28 cellular contexts compared by ENCODE assay signal in genomic region chr6:56916849-56917551, GRCh38. TPM values are rescaled to one million over a fixed set of nuclear protein-coding genes. Genes with fewer than 3 reads are reported as not detected.
DNase-seq lines count a peak whose midpoint lies in the region; ATAC-seq, FAIRE-seq and TF ChIP-seq lines count a peak whose summit lies in the region.
"Had no signal": no experiment of that assay in that cellular context is flagged by ENCODE, and none has a peak within 500 bp of the region (broad histone marks: within the 10 kb centered on the region; RNA-seq: fewer than 3 reads in every experiment).

No MANE protein-coding gene starts in this region.

- H3K9me3 Mint-ChIP-seq in CD4-positive, alpha-beta T cell: no peaks in the 10 kb centered on the region
- H3K9me3 Mint-ChIP-seq: activated T-helper 1 cell treated with anti-CD3 and anti-CD28 coated beads, Interleukin-12 subunit alpha, Interleukin-12 subunit beta, Interleukin-2, Interleukin-4 antibody, amounts not matched to agents 30 ng/mL and 10 ng/mL and 1 ng/mL, durations not matched to agents 14 hours and 24 hours and 36 hours; natural killer cell had no signal

- H3K27me3 ChIP-seq in MM.1S (replicated peaks; ENCODE audit: insufficient read depth, low read length): no peaks in the 10 kb centered on the region
- peaks cover 6% of the 10 kb centered on the region for H3K27me3 ChIP-seq in CD4-positive, alpha-beta T cell (ENCODE audit: control insufficient read depth, insufficient read depth, low read length)
- no peaks in the 10 kb centered on the region for H3K27me3 ChIP-seq in testis
- H3K27me3 ChIP-seq: cardiac muscle cell, colonic mucosa, left lung had no signal

- no peak for TF ChIP-seq POLR2A in GM12891 (IDR thresholded peaks at IDR 0.05; ENCODE audit: low read depth, low read length)
- no peak for TF ChIP-seq POLR2A in testis (IDR thresholded peaks at IDR 0.05)

- no peak overlapping the region for H3K9ac ChIP-seq in MM.1S (ENCODE audit: low read length)

- H3K27me3 Mint-ChIP-seq in CD4-positive, alpha-beta T cell: peaks cover 28% of the 10 kb centered on the region

- H3K27ac ChIP-seq in MM.1S (ENCODE audit: low read length) (no peak overlapping the region), testis (no peak overlapping the region)
- H3K27ac ChIP-seq in CD4-positive, alpha-beta T cell (ENCODE audit: low read depth, low read length): no peak overlapping the region
- H3K27ac ChIP-seq: cardiac muscle cell, colonic mucosa, epithelial cell of prostate, left lung had no signal

- no peak overlapping the region for H3K27ac Mint-ChIP-seq in CD4-positive, alpha-beta T cell
- H3K27ac Mint-ChIP-seq: activated T-helper 1 cell treated with anti-CD3 and anti-CD28 coated beads, Interleukin-12 subunit alpha, Interleukin-12 subunit beta, Interleukin-2, Interleukin-4 antibody, amounts not matched to agents 30 ng/mL and 10 ng/mL and 1 ng/mL, durations not matched to agents 14 hours and 24 hours and 36 hours; natural killer cell had no signal

- no peaks in the 10 kb centered on the region for H3K4me1 Mint-ChIP-seq in CD4-positive, alpha-beta T cell (ENCODE audit: low read depth)
- H3K4me1 Mint-ChIP-seq: natural killer cell had no signal

- H3K9me2 ChIP-seq in MM.1S (replicated peaks; ENCODE audit: insufficient read depth, low read length): no peaks in the 10 kb centered on the region

- H3K4me2 ChIP-seq in MM.1S (ENCODE audit: low read depth, low read length): no peak overlapping the region

- TF ChIP-seq CTCF in GM13976 (IDR thresholded peaks at IDR 0.05; ENCODE audit: borderline replicate concordance, control extremely low read depth, extremely low read depth, insufficient read depth, missing control alignments) (no peak), MM.1S (IDR thresholded peaks at IDR 0.05; ENCODE audit: low read length) (no peak), astrocyte of the spinal cord (IDR thresholded peaks at IDR 0.05; ENCODE audit: low read depth, low read length) (no peak), testis (IDR thresholded peaks at IDR 0.05) (no peak)
- TF ChIP-seq CTCF in CD4-positive, alpha-beta T cell (IDR thresholded peaks at IDR 0.05): no peak

- FAIRE-seq in GM12891 (lab: Jason Lieb, UNC): no peak
- FAIRE-seq: HTR-8/SVneo, islet of Langerhans had no signal

- no peaks in the 10 kb centered on the region for H3K79me2 ChIP-seq in MM.1S (ENCODE audit: low read length)

- no peaks in the 10 kb centered on the region for H3K36me3 Mint-ChIP-seq in CD4-positive, alpha-beta T cell (ENCODE audit: low read depth)
- H3K36me3 Mint-ChIP-seq: natural killer cell had no signal

- H3K9me3 ChIP-seq in MM.1S (replicated peaks; ENCODE audit: insufficient read depth, low read length): no peaks in the 10 kb centered on the region
- H3K9me3 ChIP-seq in CD4-positive, alpha-beta T cell (ENCODE audit: control insufficient read depth, low read length): no peaks in the 10 kb centered on the region
- H3K9me3 ChIP-seq in testis: no peaks in the 10 kb centered on the region
- H3K9me3 ChIP-seq: colonic mucosa, left lung had no signal

- no peak overlapping the region for H2AFZ ChIP-seq in MM.1S (ENCODE audit: low read length)

- no peak overlapping the region for H3K4me3 Mint-ChIP-seq in CD4-positive, alpha-beta T cell
- H3K4me3 Mint-ChIP-seq: activated T-helper 1 cell treated with anti-CD3 and anti-CD28 coated beads, Interleukin-12 subunit alpha, Interleukin-12 subunit beta, Interleukin-2, Interleukin-4 antibody, amounts not matched to agents 30 ng/mL and 10 ng/mL and 1 ng/mL, durations not matched to agents 14 hours and 24 hours and 36 hours; natural killer cell had no signal

- H3K36me3 ChIP-seq in MM.1S (replicated peaks; ENCODE audit: insufficient read depth, low read length): no peaks in the 10 kb centered on the region
- H3K36me3 ChIP-seq in testis (ENCODE audit: low read depth, missing control alignments): no peaks in the 10 kb centered on the region
- H3K36me3 ChIP-seq: cardiac muscle cell, colonic mucosa, left lung had no signal

- POLR2A ChIA-PET in CD4-positive, alpha-beta T cell (lab: Charles Lee): no interaction called here

- peaks cover 5% of the 10 kb centered on the region; the same call in 1 of the 2 replicates for H3F3A ChIP-seq in MM.1S (ENCODE audit: insufficient read depth, low read length)

- H4K20me1 ChIP-seq in MM.1S (ENCODE audit: insufficient read depth, low read length): 0 out of 2 replicates have a peak, but pooled peaks cover 3% of the 10 kb centered on the region

- in situ Hi-C loops in GM13976 (cut with MboI; ENCODE audit: low sequenced_read_pairs, unreplicated experiment): loop anchor here (25.0 kb wide), 1 partner anchor 95 kb away; no protein-coding TSS in a partner anchor
- in situ Hi-C loops in astrocyte of the spinal cord (cut with HindIII; ENCODE audit: low sequenced_read_pairs): no loop called here

- H3K4me1 ChIP-seq in MM.1S (ENCODE audit: low read length) (peaks cover 8% of the 10 kb centered on the region), testis (no peaks in the 10 kb centered on the region)
- H3K4me1 ChIP-seq: colonic mucosa, left lung had no signal

- no peak for ATAC-seq in GM18519 (IDR thresholded peaks at IDR 0.05; ENCODE audit: low FRiP score, unreplicated experiment)
- no peak for ATAC-seq in CD4-positive, alpha-beta T cell (ENCODE audit: poor library complexity)
- ATAC-seq: left lung had no signal

- H3K4me3 ChIP-seq in MM.1S (ENCODE audit: low read length): no peak overlapping the region
- H3K4me3 ChIP-seq in astrocyte of the spinal cord (ENCODE audit: low read depth, low read length): no peak overlapping the region
- no peak overlapping the region for H3K4me3 ChIP-seq in testis
- H3K4me3 ChIP-seq: cardiac muscle cell, colonic mucosa, left lung had no signal

- WGBS in testis, 2 donors: 61 to 83% methylated on average over 2 of the region's 2 CpGs

- CTCF ChIA-PET in CD4-positive, alpha-beta T cell (lab: Charles Lee): interaction anchor here (0.6 kb wide), 1 partner anchor 22 kb away, joined by 3 read pairs; no protein-coding TSS in a partner anchor

- DNase-seq in GM12891 (ENCODE audit: insufficient read length, low spot score) (no peak), GM13976 (ENCODE audit: low spot score) (peak; percentile 17), MM.1S (peak; percentile 12), astrocyte of the spinal cord (ENCODE audit: low read depth, low spot score) (peak; percentile 36), testis (no peak)
- DNase-seq in activated effector memory CD4-positive, alpha-beta T cell treated with Interleukin-2 at 50 U/mL for 16 hours: no peak
- no peak for DNase-seq in CD4-positive, alpha-beta T cell
- DNase-seq: activated CD4-positive, alpha-beta T cell treated with anti-CD3 and anti-CD28 coated beads, Interleukin-2, amount 50 U/mL, for 1 hour; activated naive CD4-positive, alpha-beta T cell treated with anti-CD3 and anti-CD28 coated beads, Interleukin-2, amount 50 U/mL, for 16 hours; amniotic stem cell; colonic mucosa; effector CD8-positive, alpha-beta T cell; glutamatergic neuron; H7; KBM-7; left lung; natural killer cell; NCI-H187 treated with DMSO at 0.1 percent for 48 hours; NCI-H446 treated with DMSO at 0.1 percent for 48 hours; SHP77 treated with DMSO at 0.1 percent for 48 hours; stimulated activated naive CD4-positive, alpha-beta T cell treated with Interleukin-2 at 50 U/mL for 16 hours; T1000 had no signal

- intact Hi-C loops in CD4-positive, alpha-beta T cell (cut with DNase I, micrococcal nuclease): no loop called here
- intact Hi-C loops in testis (cut with DNase I; ENCODE audit: low total_unique reads): no loop called here

TF ChIP-seq in GM12891, 5 proteins besides CTCF, POLR2A, EP300 and RAD21:
- TF ChIP-seq POLR2AphosphoS5 (IDR thresholded peaks at IDR 0.05; ENCODE audit: low read depth, low read length) (no peak), POU2F2 (IDR thresholded peaks at IDR 0.05; ENCODE audit: low read depth, low read length) (no peak), SPI1 (IDR thresholded peaks at IDR 0.05; ENCODE audit: low read depth, low read length) (peak; percentile 42; the same call in 1 of the 2 replicates)

RNA-seq across cellular contexts. Expression of gene BEND6, which starts 37.9 kb away (rescaled TPM):
- 0.30 TPM for polyA plus RNA-seq in GM12891 (2012; ENCODE audit: low read depth, missing spikeins)
- not detected for total RNA-seq in CD4-positive, alpha-beta T cell
- 1 to 10 TPM; 1.0 to 1.4 TPM for total RNA-seq in testis
- polyA plus RNA-seq in testis (ENCODE audit: insufficient read depth, low read depth, low replicate concordance): 0.87 TPM
- total RNA-seq: activated T-helper 1 cell treated with anti-CD3 and anti-CD28 coated beads, Interleukin-12 subunit alpha, Interleukin-12 subunit beta, Interleukin-2, Interleukin-4 antibody, amounts not matched to agents 30 ng/mL and 10 ng/mL and 1 ng/mL, durations not matched to agents 14 hours and 24 hours and 36 hours; natural killer cell had no signal

Comparison
In these comparisons a context has a peak if more than half of its experiments do, and no peak if none do; other contexts are left out.
1. DNase-seq: peak in GM13976 (single experiment), MM.1S (single experiment) and astrocyte of the spinal cord (single experiment); none in GM12891 (single experiment), activated effector memory CD4-positive, alpha-beta T cell treated with Interleukin-2 at 50 U/mL for 16 hours (single experiment), CD4-positive, alpha-beta T cell (0 of 10) and testis (single experiment).